ENCODE assay signal across 17 cellular contexts in the genomic region with DNA sequence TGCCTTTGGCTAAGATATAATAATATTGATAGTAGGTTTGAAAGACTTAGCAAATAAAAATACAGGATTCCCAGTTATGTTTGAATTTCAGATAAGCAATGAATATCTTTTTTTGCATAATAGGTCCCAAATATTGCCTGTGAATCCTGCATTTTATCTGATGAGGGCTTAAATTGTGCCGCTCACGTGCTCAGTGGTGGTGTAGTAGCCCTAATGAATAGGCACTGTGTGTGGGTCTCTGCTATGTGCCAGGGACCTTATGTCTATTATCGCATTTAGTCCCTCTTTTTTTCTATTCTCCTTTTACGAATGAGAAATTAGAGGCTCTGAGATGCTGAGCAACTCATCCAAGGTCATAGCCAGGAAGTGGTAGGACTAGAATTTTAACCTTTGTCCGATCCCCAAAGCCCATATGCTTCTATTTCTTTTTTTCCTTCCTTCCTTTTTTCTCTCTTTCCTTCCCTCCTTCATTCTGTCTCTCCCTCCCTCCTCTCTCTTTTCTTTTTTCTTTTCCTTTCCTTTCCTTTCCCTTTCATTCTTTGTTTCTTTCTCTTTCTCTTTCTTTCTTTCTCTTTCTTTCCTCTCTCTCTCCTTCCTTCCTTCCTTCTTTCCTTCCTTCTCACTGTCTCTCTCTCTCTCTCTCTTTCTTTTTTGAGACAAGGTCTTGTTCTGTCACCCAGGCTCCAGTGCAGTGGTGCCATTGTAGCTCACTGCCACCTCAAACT. TPM values are rescaled to one million over a fixed set of nuclear protein-coding genes. Genes with fewer than 3 reads are reported as not detected.
DNase-seq lines count a peak whose midpoint lies in the region; ATAC-seq and TF ChIP-seq lines count a peak whose summit lies in the region.
"Had no signal": no experiment of that assay in that cellular context is flagged by ENCODE, and none has a peak within 500 bp of the region (broad histone marks: within the 10 kb centered on the region; RNA-seq: fewer than 3 reads in every experiment).

No MANE protein-coding gene starts in this region.

- no peak overlapping the region for H3K4me3 Mint-ChIP-seq in T-helper 2 cell treated with Interferon-gamma antibody and Interleukin-4, amounts not matched to agents 5 μg/mL and 100 μg/mL, for 36 hours
- no peak overlapping the region for H3K4me3 Mint-ChIP-seq in progenitor cell of endocrine pancreas (ENCODE audit: low read depth)
- H3K4me3 Mint-ChIP-seq in activated naive CD8-positive, alpha-beta T cell treated with anti-CD3 and anti-CD28 coated beads, Interleukin-2, amount 50 U/mL, for 24 hours, result no peak overlapping the region
- H3K4me3 Mint-ChIP-seq: activated naive CD8-positive, alpha-beta T cell treated with anti-CD3 and anti-CD28 coated beads for 36 hours; CD4-positive, alpha-beta T cell had no signal

- H3K9me3 Mint-ChIP-seq in T-helper 2 cell treated with Interferon-gamma antibody and Interleukin-4, amounts not matched to agents 5 μg/mL and 100 μg/mL, for 36 hours, result no peaks in the 10 kb centered on the region
- H3K9me3 Mint-ChIP-seq in progenitor cell of endocrine pancreas (ENCODE audit: low read depth), result no peaks in the 10 kb centered on the region
- H3K9me3 Mint-ChIP-seq in activated naive CD8-positive, alpha-beta T cell treated with anti-CD3 and anti-CD28 coated beads, Interleukin-2, amount 50 U/mL, for 24 hours, result no peaks in the 10 kb centered on the region
- H3K9me3 Mint-ChIP-seq: activated naive CD8-positive, alpha-beta T cell treated with anti-CD3 and anti-CD28 coated beads for 36 hours; CD4-positive, alpha-beta T cell had no signal

- peaks cover 4% of the 10 kb centered on the region; the same call in 1 of the 2 replicates for H3F3A ChIP-seq in PC-9 (ENCODE audit: insufficient read depth, low read depth)

- H3K27ac ChIP-seq in PC-9, result peak overlapping the region; percentile 22; the same call in 1 of the 2 replicates

- peaks cover 16% of the 10 kb centered on the region for H3K4me1 ChIP-seq in PC-9 (replicated peaks; ENCODE audit: insufficient read depth)

- TF ChIP-seq CTCF in PC-9 (conservative IDR thresholded peaks at IDR 0.05) (no peak), progenitor cell of endocrine pancreas (IDR thresholded peaks at IDR 0.05; ENCODE audit: unreplicated experiment) (no peak)

- POLR2A ChIA-PET in PC-9 (lab: Charles Lee; ENCODE audit: unreplicated experiment), result interaction anchor here (0.6 kb wide), 1 partner anchor 1231 kb away, joined by 18 read pairs; no protein-coding TSS in a partner anchor

- no peak overlapping the region for H3K4me3 ChIP-seq in PC-9
- H3K4me3 ChIP-seq: upper lobe of left lung had no signal

- no peaks in the 10 kb centered on the region for H3K9me2 ChIP-seq in PC-9 (ENCODE audit: insufficient read depth)

- TSS peak; percentile 92 for BruUV-seq in PC-9 (replicated peaks; lab: Mats Ljungman, UMichigan)

- no peaks in the 10 kb centered on the region for H3K79me2 ChIP-seq in PC-9 (ENCODE audit: low read depth)

- peak overlapping the region; percentile 23; the same call in 1 of the 2 replicates for H3K4me2 ChIP-seq in PC-9

- intact Hi-C loops in PC-9 (cut with micrococcal nuclease; ENCODE audit: unreplicated experiment), result no loop called here

- no peak for ATAC-seq in activated naive CD8-positive, alpha-beta T cell treated with anti-CD3 and anti-CD28 coated beads, Interleukin-2, amount 50 U/mL, for 24 hours
- ATAC-seq in esophagus mucosa, result no peak
- no peak for ATAC-seq in HG03354 (IDR thresholded peaks at IDR 0.05; ENCODE audit: poor library complexity, severe bottlenecking, unreplicated experiment)
- ATAC-seq: left cardiac atrium had no signal

- no peak for DNase-seq in T-helper 2 cell treated with Interferon-gamma antibody and Interleukin-4, amounts not matched to agents 5 μg/mL and 100 μg/mL, for 36 hours (ENCODE audit: low spot score)
- no peak for DNase-seq in T-helper 2 cell
- DNase-seq in PC-9, result no peak
- peak; percentile 57 for DNase-seq in foreskin melanocyte
- no peak for DNase-seq in progenitor cell of endocrine pancreas (ENCODE audit: low spot score, unreplicated experiment)
- no peak for DNase-seq in activated naive CD8-positive, alpha-beta T cell treated with anti-CD3 and anti-CD28 coated beads, Interleukin-2, amount 50 U/mL, for 24 hours
- DNase-seq: activated naive CD8-positive, alpha-beta T cell treated with anti-CD3 and anti-CD28 coated beads for 36 hours; CD4-positive, alpha-beta T cell; effector CD4-positive, alpha-beta T cell; hypothalamus; Kasumi-1; left cardiac atrium; NCI-H1417; stimulated activated naive CD4-positive, alpha-beta T cell treated with Interleukin-2 at 50 U/mL for 16 hours; upper lobe of left lung had no signal

- no peak overlapping the region for H2AFZ ChIP-seq in PC-9

- H3K27me3 ChIP-seq in PC-9 (ENCODE audit: insufficient read depth, low read depth), result no peaks in the 10 kb centered on the region
- H3K27me3 ChIP-seq: upper lobe of left lung had no signal

- H3K36me3 ChIP-seq in PC-9 (ENCODE audit: low read depth), result no peaks in the 10 kb centered on the region

- peak overlapping the region; percentile 69 for H3K27ac Mint-ChIP-seq in T-helper 2 cell treated with Interferon-gamma antibody and Interleukin-4, amounts not matched to agents 5 μg/mL and 100 μg/mL, for 36 hours
- peak overlapping the region; percentile 73 for H3K27ac Mint-ChIP-seq in progenitor cell of endocrine pancreas
- no peak overlapping the region for H3K27ac Mint-ChIP-seq in activated naive CD8-positive, alpha-beta T cell treated with anti-CD3 and anti-CD28 coated beads, Interleukin-2, amount 50 U/mL, for 24 hours
- H3K27ac Mint-ChIP-seq: activated naive CD8-positive, alpha-beta T cell treated with anti-CD3 and anti-CD28 coated beads for 36 hours; CD4-positive, alpha-beta T cell had no signal

- H3K27me3 Mint-ChIP-seq in T-helper 2 cell treated with Interferon-gamma antibody and Interleukin-4, amounts not matched to agents 5 μg/mL and 100 μg/mL, for 36 hours (ENCODE audit: low read depth), result no peaks in the 10 kb centered on the region
- H3K27me3 Mint-ChIP-seq in progenitor cell of endocrine pancreas, result peaks cover 10% of the 10 kb centered on the region
- H3K27me3 Mint-ChIP-seq in activated naive CD8-positive, alpha-beta T cell treated with anti-CD3 and anti-CD28 coated beads, Interleukin-2, amount 50 U/mL, for 24 hours, result peaks cover 5% of the 10 kb centered on the region
- H3K27me3 Mint-ChIP-seq: CD4-positive, alpha-beta T cell had no signal

- no peaks in the 10 kb centered on the region for H4K20me1 ChIP-seq in PC-9 (ENCODE audit: insufficient read depth)

- H3K36me3 Mint-ChIP-seq in T-helper 2 cell treated with Interferon-gamma antibody and Interleukin-4, amounts not matched to agents 5 μg/mL and 100 μg/mL, for 36 hours (ENCODE audit: low read depth), result peaks cover 40% of the 10 kb centered on the region
- no peaks in the 10 kb centered on the region for H3K36me3 Mint-ChIP-seq in progenitor cell of endocrine pancreas (ENCODE audit: insufficient read depth)
- H3K36me3 Mint-ChIP-seq in activated naive CD8-positive, alpha-beta T cell treated with anti-CD3 and anti-CD28 coated beads, Interleukin-2, amount 50 U/mL, for 24 hours (ENCODE audit: low read depth), result no peaks in the 10 kb centered on the region
- H3K36me3 Mint-ChIP-seq: activated naive CD8-positive, alpha-beta T cell treated with anti-CD3 and anti-CD28 coated beads for 36 hours had no signal

- CTCF ChIA-PET in PC-9 (lab: Charles Lee), result no interaction called here

- no peaks in the 10 kb centered on the region for H3K9me3 ChIP-seq in PC-9 (ENCODE audit: insufficient read depth, low read depth)
- H3K9me3 ChIP-seq: upper lobe of left lung had no signal

- peaks cover 62% of the 10 kb centered on the region for H3K4me1 Mint-ChIP-seq in T-helper 2 cell treated with Interferon-gamma antibody and Interleukin-4, amounts not matched to agents 5 μg/mL and 100 μg/mL, for 36 hours (ENCODE audit: low read depth)
- H3K4me1 Mint-ChIP-seq in progenitor cell of endocrine pancreas (ENCODE audit: low read depth), result peaks cover 9% of the 10 kb centered on the region
- peaks cover 43% of the 10 kb centered on the region for H3K4me1 Mint-ChIP-seq in activated naive CD8-positive, alpha-beta T cell treated with anti-CD3 and anti-CD28 coated beads, Interleukin-2, amount 50 U/mL, for 24 hours

RNA-seq across cellular contexts. Expression of gene RGS9, which starts 47.2 kb away (rescaled TPM):
- total RNA-seq in PC-9 (2021), result 5.7 and 6.1 TPM in 2 replicates
- 8.5 and 8.7 TPM in 2 replicates for total RNA-seq in progenitor cell of endocrine pancreas
- total RNA-seq in esophagus mucosa, result 0.84 TPM
